In genomic region chr9:62838024-62838718, GRCh38 we compare ENCODE assay signal across 8 cellular contexts.
DNase-seq lines count a peak whose midpoint lies in the region; ATAC-seq and TF ChIP-seq lines count a peak whose summit lies in the region.
"Not testable (repeated sequence)": the region's sequence is repeated elsewhere in the genome, so short reads cannot be mapped to it uniquely, and the experiment has no call there.

No MANE protein-coding gene starts in this region.

- peaks cover 0 to 15% (median 4%) of the 10 kb centered on the region in 12 donors for H3K4me1 ChIP-seq in heart left ventricle
- not testable (repeated sequence) for H3K4me1 ChIP-seq in osteoblast (ENCODE audit: insufficient read depth, low read length)

- peak in 1 of 2 donors; percentile 54 for TF ChIP-seq POLR2A in heart left ventricle (IDR thresholded peaks at IDR 0.05)

- 0 to 2% (median 1%) methylated on average over 34 to 57 of the region's 60 CpGs for WGBS in heart left ventricle, 4 donors

- ATAC-seq in GM21515 (IDR thresholded peaks at IDR 0.05; ENCODE audit: unreplicated experiment) = peak; percentile 100
- ATAC-seq in HG03520 (IDR thresholded peaks at IDR 0.05; ENCODE audit: unreplicated experiment) = peak; percentile 100
- ATAC-seq in heart left ventricle = peak; percentile 94 to 100 (median 98)

- TF ChIP-seq CTCF in WERI-Rb-1 (IDR thresholded peaks at IDR 0.05; ENCODE audit: low read depth, low read length); astrocyte of the spinal cord (IDR thresholded peaks at IDR 0.05; ENCODE audit: low read depth, low read length); heart left ventricle (IDR thresholded peaks at IDR 0.05); osteoblast (IDR thresholded peaks at IDR 0.05; ENCODE audit: extremely low read depth, low read depth, low read length): not testable (repeated sequence)

- H3K79me2 ChIP-seq in osteoblast (ENCODE audit: insufficient read depth, low read length) = not testable (repeated sequence)

- intact Hi-C loops in heart left ventricle (cut with DNase I) = not testable (repeated sequence)

- not testable (repeated sequence) for H3K9me3 ChIP-seq in WERI-Rb-1 (ENCODE audit: severe bottlenecking); osteoblast (ENCODE audit: low read depth, low read length)
- peaks cover 0 to 10% (median 4%) of the 10 kb centered on the region in 12 donors for H3K9me3 ChIP-seq in heart left ventricle

- peak overlapping the region; percentile 29 for H2AFZ ChIP-seq in osteoblast (ENCODE audit: low read length)

- DNase-seq in EH (ENCODE audit: low read depth) (peak; percentile 89), WERI-Rb-1 (peak; percentile 100), astrocyte of the spinal cord (ENCODE audit: low read depth, low spot score) (peak; percentile 77), heart left ventricle (peak; percentile 88 to 98 (median 95)), osteoblast (ENCODE audit: insufficient read length, low spot score, missing footprints) (peak; percentile 17)
- DNase-seq in stimulated activated CD8-positive, alpha-beta memory T cell treated with anti-CD3 and anti-CD28 coated beads, Interleukin-7, amount 100 ng/mL, for 48 hours (ENCODE audit: extremely low read depth in 1 of 2, low read depth in 1 of 2) = peak; percentile 97 to 98

- H3K4me2 ChIP-seq in osteoblast (ENCODE audit: insufficient read depth, low read length) = peak overlapping the region; percentile 61

- H3K36me3 ChIP-seq in WERI-Rb-1; heart left ventricle; osteoblast (ENCODE audit: insufficient read depth, low read length): not testable (repeated sequence)

- H4K20me1 ChIP-seq in osteoblast (ENCODE audit: insufficient read depth, low read length) = not testable (repeated sequence)

- in situ Hi-C loops in astrocyte of the spinal cord (cut with HindIII; ENCODE audit: low sequenced_read_pairs) = not testable (repeated sequence)

- H3K27me3 ChIP-seq in WERI-Rb-1 (ENCODE audit: insufficient read depth, low read depth, severe bottlenecking); osteoblast (ENCODE audit: insufficient read depth, low read length): not testable (repeated sequence)
- H3K27me3 ChIP-seq in heart left ventricle = peaks cover 3 to 36% (median 12%) of the 10 kb centered on the region in 9 donors

- H3K27ac ChIP-seq in WERI-Rb-1 (peak overlapping the region; percentile 81), heart left ventricle (peak overlapping the region in 10 of 12 donors; percentile 23 to 88 (median 61))
- not testable (repeated sequence) for H3K27ac ChIP-seq in osteoblast (ENCODE audit: low read depth, low read length)

- H3K4me3 ChIP-seq in WERI-Rb-1 (ENCODE audit: low read depth, low read length) (peak overlapping the region; percentile 65), astrocyte of the spinal cord (ENCODE audit: low read depth, low read length) (peak overlapping the region; percentile 41), heart left ventricle (peak overlapping the region; percentile 2 to 65 (median 48)), osteoblast (ENCODE audit: insufficient read depth, low read length) (peak overlapping the region; percentile 45)

Comparison
In these comparisons a context has a peak if more than half of its experiments do, and no peak if none do; other contexts are left out.
1. DNase-seq: peak in every context shown above with its lines; median percentile 100 in WERI-Rb-1; 98 in stimulated activated CD8-positive, alpha-beta memory T cell treated with anti-CD3 and anti-CD28 coated beads, Interleukin-7, amount 100 ng/mL, for 48 hours; 95 in heart left ventricle; 89 in EH; 77 in astrocyte of the spinal cord; 17 in osteoblast.